1 cellular context compared by ENCODE assay signal in genomic region chr3:71559578-71560162, GRCh38.
TF ChIP-seq lines count a peak whose summit lies in the region.

No MANE protein-coding gene starts in this region.

TF ChIP-seq in HepG2, 621 proteins besides CTCF, POLR2A, EP300 and RAD21 (continued from another document and continues in another):
- no peak for TF ChIP-seq PHB2 (IDR thresholded peaks at IDR 0.05; ENCODE audit: partially characterized antibody)
- TF ChIP-seq SALL1 (CRISPR knock-in tag; IDR thresholded peaks at IDR 0.05) = peak; percentile 89
- TF ChIP-seq KAT2B (IDR thresholded peaks at IDR 0.05; ENCODE audit: borderline replicate concordance, low read depth, low read length) = no peak
- peak; percentile 57; the same call in 1 of the 2 replicates for TF ChIP-seq THRA (CRISPR knock-in tag; IDR thresholded peaks at IDR 0.05; ENCODE audit: borderline replicate concordance)
- no peak for TF ChIP-seq REXO4 (CRISPR knock-in tag; IDR thresholded peaks at IDR 0.05; ENCODE audit: borderline replicate concordance)
- TF ChIP-seq DR1 (CRISPR knock-in tag; IDR thresholded peaks at IDR 0.05) = no peak
- no peak for TF ChIP-seq RFXANK (CRISPR knock-in tag; IDR thresholded peaks at IDR 0.05)
- peak; percentile 62; the same call in 1 of the 2 replicates for TF ChIP-seq DPF2 (CRISPR knock-in tag; IDR thresholded peaks at IDR 0.05; ENCODE audit: borderline replicate concordance, low read depth)
- no peak for TF ChIP-seq ZFP36L1 (CRISPR knock-in tag; IDR thresholded peaks at IDR 0.05)
- no peak for TF ChIP-seq HIC2 (CRISPR knock-in tag; IDR thresholded peaks at IDR 0.05; ENCODE audit: low read depth)
- TF ChIP-seq NR2F1 (CRISPR knock-in tag; IDR thresholded peaks at IDR 0.05) = peak; percentile 79 to 80
- TF ChIP-seq NR2F6 (IDR thresholded peaks at IDR 0.05) = peak; percentile 90
- TF ChIP-seq NR2F6 (CRISPR knock-in tag; IDR thresholded peaks at IDR 0.05) = peak; percentile 94
- no peak for TF ChIP-seq CSRNP2 (CRISPR knock-in tag; conservative IDR thresholded peaks at IDR 0.05; ENCODE audit: low read depth)
- peak; percentile 59; the same call in 1 of the 2 replicates for TF ChIP-seq SAP130 (CRISPR knock-in tag; IDR thresholded peaks at IDR 0.05; ENCODE audit: low read depth)
- no peak for TF ChIP-seq ZC3H4 (CRISPR knock-in tag; IDR thresholded peaks at IDR 0.05; ENCODE audit: borderline replicate concordance)
- TF ChIP-seq SP4 (CRISPR knock-in tag; IDR thresholded peaks at IDR 0.05) = no peak
- 0 out of 2 replicates have a peak, but pooled peaks have one; percentile 20 for TF ChIP-seq ESRRA (CRISPR knock-in tag; IDR thresholded peaks at IDR 0.05; ENCODE audit: low read depth)
- TF ChIP-seq RFX5 (IDR thresholded peaks at IDR 0.05; ENCODE audit: low read depth, low read length) = no peak
- TF ChIP-seq ZNF17 (CRISPR knock-in tag; IDR thresholded peaks at IDR 0.05) = no peak
- TF ChIP-seq KLF12 (CRISPR knock-in tag; IDR thresholded peaks at IDR 0.05; ENCODE audit: borderline replicate concordance) = no peak
- no peak for TF ChIP-seq TP53 (CRISPR knock-in tag; conservative IDR thresholded peaks at IDR 0.05)
- TF ChIP-seq ZNF30 (CRISPR knock-in tag; IDR thresholded peaks at IDR 0.05) = no peak
- TF ChIP-seq SRSF9 (IDR thresholded peaks at IDR 0.05; ENCODE audit: borderline replicate concordance, insufficient read depth, low read depth, low read length, poor library complexity, severe bottlenecking) = no peak
- TF ChIP-seq HCFC1 (IDR thresholded peaks at IDR 0.05; ENCODE audit: low read depth, low read length) = no peak
- no peak for TF ChIP-seq RARG (CRISPR knock-in tag; IDR thresholded peaks at IDR 0.05; ENCODE audit: low read depth)
- no peak for TF ChIP-seq THAP11 (CRISPR knock-in tag; IDR thresholded peaks at IDR 0.05)
- no peak for TF ChIP-seq EEA1 (CRISPR knock-in tag; IDR thresholded peaks at IDR 0.05; ENCODE audit: borderline replicate concordance)
- TF ChIP-seq ZNF574 (CRISPR knock-in tag; IDR thresholded peaks at IDR 0.05) = peak; percentile 41; the same call in 1 of the 2 replicates
- peak; percentile 68 to 74 for TF ChIP-seq MAFK (conservative IDR thresholded peaks at IDR 0.05 in 1 of 2, IDR thresholded peaks at IDR 0.05 in 1 of 2; ENCODE audit: low read length in 2 of 2)
- no peak for TF ChIP-seq RFXAP (CRISPR knock-in tag; IDR thresholded peaks at IDR 0.05; ENCODE audit: borderline replicate concordance)
- no peak for TF ChIP-seq ZHX2 (IDR thresholded peaks at IDR 0.05; ENCODE audit: low read depth)
- TF ChIP-seq ZHX2 (CRISPR knock-in tag; IDR thresholded peaks at IDR 0.05; ENCODE audit: borderline replicate concordance) = no peak
- no peak for TF ChIP-seq HNRNPK (IDR thresholded peaks at IDR 0.05; ENCODE audit: low read depth, low read length, poor library complexity, severe bottlenecking)
- no peak for TF ChIP-seq CREBL2 (CRISPR knock-in tag; IDR thresholded peaks at IDR 0.05; ENCODE audit: borderline replicate concordance)
- TF ChIP-seq MTF1 (CRISPR knock-in tag; IDR thresholded peaks at IDR 0.05) = no peak
- no peak for TF ChIP-seq HNRNPH1 (optimal IDR thresholded peaks at IDR 0.05; ENCODE audit: low read depth, low read length)
- TF ChIP-seq PAXIP1 (CRISPR knock-in tag; conservative IDR thresholded peaks at IDR 0.05) = peak; percentile 67
- no peak for TF ChIP-seq BORCS8-MEF2B (CRISPR knock-in tag; IDR thresholded peaks at IDR 0.05)
- no peak for TF ChIP-seq ZNF543 (CRISPR knock-in tag; IDR thresholded peaks at IDR 0.05)
- no peak for TF ChIP-seq ZNF639 (CRISPR knock-in tag; conservative IDR thresholded peaks at IDR 0.05)
- TF ChIP-seq ATF1 (CRISPR knock-in tag; IDR thresholded peaks at IDR 0.05) = no peak
